ENCODE assay signal across 1 cellular context in the genomic region with DNA sequence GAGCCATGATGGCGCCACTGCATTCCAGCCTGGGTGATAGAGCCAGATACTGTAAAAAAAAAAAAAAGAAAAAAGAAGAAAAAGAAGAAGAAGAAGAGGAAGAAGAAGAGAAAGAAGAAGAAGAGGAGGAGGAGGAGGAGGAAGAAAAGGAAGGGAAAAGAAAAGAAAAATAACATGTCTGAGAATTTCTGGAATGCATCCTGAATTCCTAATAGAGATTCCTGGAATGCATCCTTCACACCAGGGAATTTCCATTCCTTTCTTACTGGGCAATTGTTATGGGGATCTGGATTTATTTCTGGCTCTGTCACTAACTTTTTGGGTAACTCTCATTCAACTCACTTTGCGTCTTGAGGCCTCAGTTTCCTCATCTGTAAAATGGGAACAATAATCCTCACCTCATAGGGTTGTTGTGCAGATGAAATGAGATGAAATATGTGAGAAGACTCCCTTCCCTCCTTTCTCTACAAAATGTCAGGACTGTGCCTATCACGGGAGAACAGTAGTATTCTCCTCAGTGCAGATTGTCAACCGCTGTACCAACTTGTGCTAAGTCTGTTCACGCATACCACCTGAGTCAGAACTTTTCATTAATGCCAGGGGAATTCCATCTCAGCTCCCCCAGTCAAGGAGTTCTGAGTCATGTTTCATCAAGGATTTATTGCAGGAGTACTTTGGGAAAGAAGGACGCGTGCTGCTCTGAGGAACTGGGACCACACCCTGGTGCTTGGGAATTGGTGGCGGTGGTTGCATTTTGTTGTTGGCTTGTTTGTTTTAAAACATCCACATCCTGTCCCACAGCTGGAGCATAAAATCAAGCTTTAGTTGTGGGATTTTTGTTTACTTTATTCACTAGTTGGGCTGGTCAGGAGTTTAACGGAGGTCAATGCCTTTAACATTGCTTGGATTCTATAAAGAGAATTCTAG.
A peak's percentile ranks its signal among the peaks of the same experiment; 100 is the strongest.
TF ChIP-seq lines count a peak whose summit lies in the region.

No MANE protein-coding gene starts in this region.

TF ChIP-seq in K562, 482 proteins besides CTCF, POLR2A, EP300 and RAD21 (continued from another document):
- TF ChIP-seq, protein P1, sequence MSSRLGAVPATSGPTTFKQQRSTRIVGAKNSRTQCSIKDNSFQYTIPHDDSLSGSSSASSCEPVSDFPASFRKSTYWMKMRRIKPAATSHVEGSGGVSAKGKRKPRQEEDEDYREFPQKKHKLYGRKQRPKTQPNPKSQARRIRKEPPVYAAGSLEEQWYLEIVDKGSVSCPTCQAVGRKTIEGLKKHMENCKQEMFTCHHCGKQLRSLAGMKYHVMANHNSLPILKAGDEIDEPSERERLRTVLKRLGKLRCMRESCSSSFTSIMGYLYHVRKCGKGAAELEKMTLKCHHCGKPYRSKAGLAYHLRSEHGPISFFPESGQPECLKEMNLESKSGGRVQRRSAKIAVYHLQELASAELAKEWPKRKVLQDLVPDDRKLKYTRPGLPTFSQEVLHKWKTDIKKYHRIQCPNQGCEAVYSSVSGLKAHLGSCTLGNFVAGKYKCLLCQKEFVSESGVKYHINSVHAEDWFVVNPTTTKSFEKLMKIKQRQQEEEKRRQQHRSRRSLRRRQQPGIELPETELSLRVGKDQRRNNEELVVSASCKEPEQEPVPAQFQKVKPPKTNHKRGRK (tag; IDR thresholded peaks at IDR 0.05), result peak; percentile 81
- TF ChIP-seq GTF2F1 (IDR thresholded peaks at IDR 0.05; ENCODE audit: low read depth, low read length) (no peak), BCOR (IDR thresholded peaks at IDR 0.05) (peak; percentile 61; the same call in 1 of the 2 replicates), KDM1A (IDR thresholded peaks at IDR 0.05) (peak; percentile 13 to 26; a peak in 1 of 4 replicates), ZNF175 (CRISPR knock-in tag; IDR thresholded peaks at IDR 0.05; ENCODE audit: low read depth) (no peak), CHD4 (IDR thresholded peaks at IDR 0.05; ENCODE audit: insufficient read depth, insufficient replicate concordance, low read depth, low read length, poor library complexity, severe bottlenecking) (peak; percentile 62), ZBTB7A (IDR thresholded peaks at IDR 0.05; ENCODE audit: borderline replicate concordance, control insufficient read depth, low read depth, low read length) (no peak), HNRNPUL1 (IDR thresholded peaks at IDR 0.05; ENCODE audit: low read length) (no peak), RBM25 (IDR thresholded peaks at IDR 0.05; ENCODE audit: low read depth, low read length, severe bottlenecking) (peak; percentile 94)
- TF ChIP-seq, protein P2, sequence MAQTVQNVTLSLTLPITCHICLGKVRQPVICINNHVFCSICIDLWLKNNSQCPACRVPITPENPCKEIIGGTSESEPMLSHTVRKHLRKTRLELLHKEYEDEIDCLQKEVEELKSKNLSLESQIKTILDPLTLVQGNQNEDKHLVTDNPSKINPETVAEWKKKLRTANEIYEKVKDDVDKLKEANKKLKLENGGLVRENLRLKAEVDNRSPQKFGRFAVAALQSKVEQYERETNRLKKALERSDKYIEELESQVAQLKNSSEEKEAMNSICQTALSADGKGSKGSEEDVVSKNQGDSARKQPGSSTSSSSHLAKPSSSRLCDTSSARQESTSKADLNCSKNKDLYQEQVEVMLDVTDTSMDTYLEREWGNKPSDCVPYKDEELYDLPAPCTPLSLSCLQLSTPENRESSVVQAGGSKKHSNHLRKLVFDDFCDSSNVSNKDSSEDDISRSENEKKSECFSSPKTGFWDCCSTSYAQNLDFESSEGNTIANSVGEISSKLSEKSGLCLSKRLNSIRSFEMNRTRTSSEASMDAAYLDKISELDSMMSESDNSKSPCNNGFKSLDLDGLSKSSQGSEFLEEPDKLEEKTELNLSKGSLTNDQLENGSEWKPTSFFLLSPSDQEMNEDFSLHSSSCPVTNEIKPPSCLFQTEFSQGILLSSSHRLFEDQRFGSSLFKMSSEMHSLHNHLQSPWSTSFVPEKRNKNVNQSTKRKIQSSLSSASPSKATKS (CRISPR knock-in tag; IDR thresholded peaks at IDR 0.05), result no peak
